In genomic region chr12:105316931-105317330, GRCh38 we compare ENCODE assay signal across 20 cellular contexts. TPM values are rescaled to one million over a fixed set of nuclear protein-coding genes. Genes with fewer than 3 reads are reported as not detected.
DNase-seq lines count a peak whose midpoint lies in the region; ATAC-seq and TF ChIP-seq lines count a peak whose summit lies in the region.
"Had no signal": no experiment of that assay in that cellular context is flagged by ENCODE, and none has a peak within 500 bp of the region (broad histone marks: within the 10 kb centered on the region; RNA-seq: fewer than 3 reads in every experiment).

No MANE protein-coding gene starts in this region.

- TF ChIP-seq CTCF in foreskin keratinocyte (conservative IDR thresholded peaks at IDR 0.05) (no peak), osteocyte (IDR thresholded peaks at IDR 0.05) (no peak), BE2C (IDR thresholded peaks at IDR 0.05; ENCODE audit: low read depth, low read length) (no peak)

- no peak overlapping the region for H3K9ac ChIP-seq in HUES48 (ENCODE audit: low read depth, low read length)

- H3K9me3 Mint-ChIP-seq in osteocyte (ENCODE audit: unreplicated experiment), result peaks cover 8% of the 10 kb centered on the region
- peaks cover 21% of the 10 kb centered on the region for H3K9me3 Mint-ChIP-seq in activated naive CD8-positive, alpha-beta T cell treated with anti-CD3 and anti-CD28 coated beads, Interleukin-2, amount 50 U/mL, for 24 hours
- peaks cover 15% of the 10 kb centered on the region for H3K9me3 Mint-ChIP-seq in activated T-cell treated with anti-CD3 and anti-CD28 coated beads, Interleukin-2, amount 50 U/mL, for 24 hours

- peaks cover 16% of the 10 kb centered on the region for H3K9me3 ChIP-seq in HUES48 (ENCODE audit: control insufficient read depth, insufficient read depth, low read length)
- H3K9me3 ChIP-seq in BE2C, result no peaks in the 10 kb centered on the region

- ATAC-seq in foreskin keratinocyte, result no peak
- no peak for ATAC-seq in activated naive CD8-positive, alpha-beta T cell treated with anti-CD3 and anti-CD28 coated beads, Interleukin-2, amount 50 U/mL, for 24 hours
- ATAC-seq: heart left ventricle, left lung, mucosa of descending colon had no signal

- H3K4me3 Mint-ChIP-seq in osteocyte (ENCODE audit: unreplicated experiment), result no peak overlapping the region
- no peak overlapping the region for H3K4me3 Mint-ChIP-seq in activated naive CD8-positive, alpha-beta T cell treated with anti-CD3 and anti-CD28 coated beads, Interleukin-2, amount 50 U/mL, for 24 hours
- no peak overlapping the region for H3K4me3 Mint-ChIP-seq in activated T-cell treated with anti-CD3 and anti-CD28 coated beads, Interleukin-2, amount 50 U/mL, for 24 hours
- H3K4me3 Mint-ChIP-seq: activated B cell treated with CpG ODN at 0.5 μM for 24 hours; activated CD4-positive, alpha-beta memory T cell treated with anti-CD3 and anti-CD28 coated beads, Interleukin-2, amount 10 ng/mL, durations not matched to agents 7 days and 5 days; CD4-positive, alpha-beta memory T cell had no signal

- H3K27ac ChIP-seq in ACC112 (ENCODE audit: low read depth, low read length) (0 out of 2 replicates have a peak overlapping the region, but pooled peaks have one; percentile 6), HUES48 (ENCODE audit: low read depth, low read length) (peak overlapping the region; percentile 68), foreskin keratinocyte (peak overlapping the region; percentile 86)
- H3K27ac ChIP-seq: heart left ventricle, left lung had no signal

- H3K36me3 ChIP-seq in ACC112 (ENCODE audit: insufficient read depth, low read length) (peaks cover 4% of the 10 kb centered on the region; the same call in 1 of the 2 replicates), HUES48 (ENCODE audit: control insufficient read depth, insufficient read depth, low read length) (no peaks in the 10 kb centered on the region), BE2C (no peaks in the 10 kb centered on the region)
- H3K36me3 ChIP-seq: heart left ventricle, left lung, MG63 had no signal

- DNase-seq in foreskin keratinocyte (no peak), osteocyte (ENCODE audit: extremely low spot score, unreplicated experiment) (no peak), BE2C (no peak), iPS-NIHi11 (ENCODE audit: low spot score) (no peak)
- no peak for DNase-seq in activated naive CD8-positive, alpha-beta T cell treated with anti-CD3 and anti-CD28 coated beads, Interleukin-2, amount 50 U/mL, for 24 hours
- no peak for DNase-seq in activated T-cell treated with anti-CD3 and anti-CD28 coated beads, Interleukin-2, amount 50 U/mL, for 24 hours
- DNase-seq: activated B cell treated with CpG ODN at 0.5 μM for 24 hours; activated CD4-positive, alpha-beta memory T cell treated with anti-CD3 and anti-CD28 coated beads, Interleukin-2, amount 10 ng/mL, durations not matched to agents 7 days and 5 days; CD4-positive, alpha-beta memory T cell; DMS53; GDM1; heart left ventricle; left lung; mucosa of descending colon; NCI-H526 treated with DMSO at 0.1 percent for 48 hours; stimulated activated CD4-positive, alpha-beta T cell treated with anti-CD3 and anti-CD28 coated beads, Interleukin-4, amount 100 ng/mL, for 4 hours; T1000 had no signal

- H3K27me3 Mint-ChIP-seq in osteocyte (ENCODE audit: unreplicated experiment), result no peaks in the 10 kb centered on the region
- H3K27me3 Mint-ChIP-seq in activated naive CD8-positive, alpha-beta T cell treated with anti-CD3 and anti-CD28 coated beads, Interleukin-2, amount 50 U/mL, for 24 hours, result peaks cover 3% of the 10 kb centered on the region
- H3K27me3 Mint-ChIP-seq in activated T-cell treated with anti-CD3 and anti-CD28 coated beads, Interleukin-2, amount 50 U/mL, for 24 hours, result no peaks in the 10 kb centered on the region
- H3K27me3 Mint-ChIP-seq: activated B cell treated with CpG ODN at 0.5 μM for 24 hours; activated CD4-positive, alpha-beta memory T cell treated with anti-CD3 and anti-CD28 coated beads, Interleukin-2, amount 10 ng/mL, durations not matched to agents 7 days and 5 days; CD4-positive, alpha-beta memory T cell had no signal

- H3K4me1 ChIP-seq in ACC112 (ENCODE audit: control insufficient read depth, insufficient read depth, low read length, unreplicated experiment), result peaks cover 18% of the 10 kb centered on the region
- H3K4me1 ChIP-seq in HUES48 (ENCODE audit: control insufficient read depth, insufficient read depth, low read length), result no peaks in the 10 kb centered on the region
- peaks cover 33% of the 10 kb centered on the region for H3K4me1 ChIP-seq in foreskin keratinocyte
- H3K4me1 ChIP-seq in BE2C, result no peaks in the 10 kb centered on the region
- H3K4me1 ChIP-seq: heart left ventricle, left lung had no signal

- no peaks in the 10 kb centered on the region for H3K79me2 ChIP-seq in ACC112 (ENCODE audit: control insufficient read depth, insufficient read depth, low read length, unreplicated experiment)

- H3K27me3 ChIP-seq in ACC112 (ENCODE audit: insufficient read depth, low read length) (no peaks in the 10 kb centered on the region), HUES48 (ENCODE audit: control insufficient read depth, insufficient read depth, low read length) (no peaks in the 10 kb centered on the region), foreskin keratinocyte (no peaks in the 10 kb centered on the region), BE2C (no peaks in the 10 kb centered on the region)
- H3K27me3 ChIP-seq: heart left ventricle, left lung, MG63 had no signal

- peaks cover 25% of the 10 kb centered on the region for H3K4me1 Mint-ChIP-seq in osteocyte (ENCODE audit: unreplicated experiment)
- H3K4me1 Mint-ChIP-seq in activated naive CD8-positive, alpha-beta T cell treated with anti-CD3 and anti-CD28 coated beads, Interleukin-2, amount 50 U/mL, for 24 hours, result peaks cover 10% of the 10 kb centered on the region
- H3K4me1 Mint-ChIP-seq in activated T-cell treated with anti-CD3 and anti-CD28 coated beads, Interleukin-2, amount 50 U/mL, for 24 hours (ENCODE audit: low read depth), result peaks cover 13% of the 10 kb centered on the region
- H3K4me1 Mint-ChIP-seq: activated B cell treated with CpG ODN at 0.5 μM for 24 hours had no signal

- H3K4me3 ChIP-seq in ACC112 (ENCODE audit: low read depth, low read length) (no peak overlapping the region), HUES48 (ENCODE audit: low read depth, low read length) (no peak overlapping the region), BE2C (ENCODE audit: low read depth, low read length) (no peak overlapping the region)
- H3K4me3 ChIP-seq: heart left ventricle, left lung, MG63, mucosa of descending colon had no signal

- H2AFZ ChIP-seq in ACC112 (ENCODE audit: low read length, unreplicated experiment), result peak overlapping the region; percentile 10

- peak overlapping the region; percentile 53 for H3K27ac Mint-ChIP-seq in osteocyte (ENCODE audit: unreplicated experiment)
- H3K27ac Mint-ChIP-seq in activated naive CD8-positive, alpha-beta T cell treated with anti-CD3 and anti-CD28 coated beads, Interleukin-2, amount 50 U/mL, for 24 hours, result no peak overlapping the region
- no peak overlapping the region for H3K27ac Mint-ChIP-seq in activated T-cell treated with anti-CD3 and anti-CD28 coated beads, Interleukin-2, amount 50 U/mL, for 24 hours
- H3K27ac Mint-ChIP-seq: activated B cell treated with CpG ODN at 0.5 μM for 24 hours; activated CD4-positive, alpha-beta memory T cell treated with anti-CD3 and anti-CD28 coated beads, Interleukin-2, amount 10 ng/mL, durations not matched to agents 7 days and 5 days; CD4-positive, alpha-beta memory T cell had no signal

- no peaks in the 10 kb centered on the region for H3K36me3 Mint-ChIP-seq in osteocyte (ENCODE audit: unreplicated experiment)
- H3K36me3 Mint-ChIP-seq in activated naive CD8-positive, alpha-beta T cell treated with anti-CD3 and anti-CD28 coated beads, Interleukin-2, amount 50 U/mL, for 24 hours (ENCODE audit: low read depth), result no peaks in the 10 kb centered on the region
- H3K36me3 Mint-ChIP-seq in activated T-cell treated with anti-CD3 and anti-CD28 coated beads, Interleukin-2, amount 50 U/mL, for 24 hours (ENCODE audit: low read depth), result peaks cover 3% of the 10 kb centered on the region

RNA-seq across cellular contexts. Expression of gene C12orf75, which starts 13.6 kb away (rescaled TPM):
- total RNA-seq in foreskin keratinocyte, result 149 and 164 TPM in 2 replicates
- 153 and 156 TPM in 2 replicates for polyA plus RNA-seq in foreskin keratinocyte
- total RNA-seq in osteocyte, result 157 and 169 TPM in 2 replicates
- polyA plus RNA-seq in BE2C (2012; ENCODE audit: insufficient read depth, insufficient read length, low read depth), result 1.7 TPM

Comparison
In these comparisons a context has a peak if more than half of its experiments do, and no peak if none do; other contexts are left out.
1. H3K27ac ChIP-seq: peak in every context shown above with its lines; median percentile 86 in foreskin keratinocyte; 68 in HUES48; 6 in ACC112.